23 cellular contexts compared by ENCODE assay signal in the genomic region with DNA sequence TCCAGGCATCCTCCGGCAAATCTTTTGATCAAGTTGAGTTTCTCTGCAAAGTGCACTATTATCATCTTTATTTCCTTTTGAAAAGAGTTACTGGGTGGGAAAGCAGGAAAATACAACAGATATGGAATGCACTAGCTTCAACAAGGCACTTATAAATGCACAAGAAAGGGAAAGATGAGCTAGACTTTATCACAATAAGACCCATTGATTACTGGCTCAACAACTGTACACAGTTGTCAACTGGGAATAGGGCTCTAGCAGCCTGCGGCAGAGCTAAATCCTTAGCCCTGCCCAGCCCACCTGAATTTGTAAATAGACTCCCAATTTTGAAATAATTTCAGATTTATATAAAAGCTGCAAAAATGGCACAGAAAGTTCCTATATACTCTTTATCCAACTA.
DNase-seq lines count a peak whose midpoint lies in the region; ATAC-seq and TF ChIP-seq lines count a peak whose summit lies in the region.
"Had no signal": no experiment of that assay in that cellular context is flagged by ENCODE, and none has a peak within 500 bp of the region (broad histone marks: within the 10 kb centered on the region; RNA-seq: fewer than 3 reads in every experiment).

No MANE protein-coding gene starts in this region.

- TF ChIP-seq CTCF in dorsolateral prefrontal cortex (IDR thresholded peaks at IDR 0.05 in 54 of 56, conservative IDR thresholded peaks at IDR 0.05 in 2 of 56; ENCODE audit: low read depth in 1 of 56, partially characterized antibody in 56 of 56): no peak

- intact Hi-C loops in dorsolateral prefrontal cortex (cut with DNase I) (loop anchor here in 1 of 2 donors (10.0 kb wide), 1 partner anchor 111 kb away; the partner anchor contains the start of gene CSMD2), left ventricle myocardium superior (cut with micrococcal nuclease) (no loop called here)

- DNase-seq in dorsolateral prefrontal cortex (no peak), pons (ENCODE audit: low spot score) (peak; percentile 63), left ventricle myocardium superior (no peak), NCI-H2171 (lab: John Stamatoyannopoulos, UW) (no peak)
- DNase-seq: 8988T; ACHN; AML-193; BE2C; CD4-positive, alpha-beta T cell; CD8-positive, alpha-beta memory T cell; DMS 273 treated with DMSO at 0.1 percent for 48 hours; DMS79; EL; GDM1; GM23248; H7; HCEC 1CT had no signal

- H3K27ac ChIP-seq in angular gyrus (ENCODE audit: low read depth, low read length) (peak overlapping the region; percentile 44), dorsolateral prefrontal cortex (peak overlapping the region in 54 of 59 donors; percentile 18 to 97 (median 82)), temporal lobe (ENCODE audit: low read depth, low read length) (peak overlapping the region; percentile 10)
- H3K27ac ChIP-seq: A549; BLaER1 treated with 17β-estradiol and CSF1 and Interleukin-3, amounts not matched to agents 10 nM and 100 nM; GM23248 had no signal

- no peak overlapping the region for H3K4me3 ChIP-seq in dorsolateral prefrontal cortex
- H3K4me3 ChIP-seq: A549; BLaER1 treated with 17β-estradiol and CSF1 and Interleukin-3, amounts not matched to agents 10 nM and 100 nM; GM12878; GM23248 had no signal

- no peaks in the 10 kb centered on the region for H3K27me3 ChIP-seq in dorsolateral prefrontal cortex
- H3K27me3 ChIP-seq: BE2C; BLaER1 treated with 17β-estradiol and CSF1 and Interleukin-3, amounts not matched to agents 10 nM and 100 nM had no signal

- no peak for ATAC-seq in left ventricle myocardium superior
- ATAC-seq in HG02852 (IDR thresholded peaks at IDR 0.05; ENCODE audit: unreplicated experiment): no peak
- ATAC-seq: A549, GM12878 had no signal

Comparison
In these comparisons a context has a peak if more than half of its experiments do, and no peak if none do; other contexts are left out.
1. H3K27ac ChIP-seq: peak in every context shown above with its lines; median percentile 82 in dorsolateral prefrontal cortex; 44 in angular gyrus; 10 in temporal lobe.